In the genomic region with DNA sequence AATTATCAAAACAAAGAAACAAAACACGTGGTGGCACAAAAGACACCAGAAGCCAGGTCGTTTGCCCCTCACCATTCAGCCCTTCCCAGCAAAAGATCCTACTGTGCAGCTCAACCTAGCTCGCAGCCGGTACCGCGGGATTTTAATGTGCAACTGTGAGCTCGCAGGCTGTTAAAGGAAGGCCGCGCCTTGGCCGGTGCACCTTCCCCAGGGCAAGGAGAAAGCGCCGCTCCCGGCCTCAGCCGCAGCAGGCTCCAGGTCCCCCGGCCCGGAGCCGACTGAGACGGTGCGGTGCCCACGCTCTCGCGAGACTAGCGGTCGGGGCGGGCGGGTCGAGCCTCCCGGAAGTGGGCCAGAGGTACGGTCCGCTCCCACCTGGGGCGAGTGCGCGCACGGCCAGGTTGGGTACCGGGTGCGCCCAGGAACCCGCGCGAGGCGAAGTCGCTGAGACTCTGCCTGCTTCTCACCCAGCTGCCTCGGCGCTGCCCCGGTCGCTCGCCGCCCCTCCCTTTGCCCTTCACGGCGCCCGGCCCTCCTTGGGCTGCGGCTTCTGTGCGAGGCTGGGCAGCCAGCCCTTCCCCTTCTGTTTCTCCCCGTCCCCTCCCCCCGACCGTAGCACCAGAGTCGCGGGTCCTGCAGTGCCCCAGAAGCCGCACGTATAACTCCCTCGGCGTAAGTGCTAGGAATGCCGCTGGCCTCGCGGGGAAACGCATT, we compare ENCODE assay signal across 1 cellular context.
TF ChIP-seq lines count a peak whose summit lies in the region.

A gene (plus strand): TSS at position 618 of the 714 bp plus-strand sequence. CDS start 682 bp downstream, outside the sequence.

TF ChIP-seq in K562, 482 proteins besides CTCF, POLR2A, EP300 and RAD21 (continued from another document and continues in another):
- TF ChIP-seq, protein P1, sequence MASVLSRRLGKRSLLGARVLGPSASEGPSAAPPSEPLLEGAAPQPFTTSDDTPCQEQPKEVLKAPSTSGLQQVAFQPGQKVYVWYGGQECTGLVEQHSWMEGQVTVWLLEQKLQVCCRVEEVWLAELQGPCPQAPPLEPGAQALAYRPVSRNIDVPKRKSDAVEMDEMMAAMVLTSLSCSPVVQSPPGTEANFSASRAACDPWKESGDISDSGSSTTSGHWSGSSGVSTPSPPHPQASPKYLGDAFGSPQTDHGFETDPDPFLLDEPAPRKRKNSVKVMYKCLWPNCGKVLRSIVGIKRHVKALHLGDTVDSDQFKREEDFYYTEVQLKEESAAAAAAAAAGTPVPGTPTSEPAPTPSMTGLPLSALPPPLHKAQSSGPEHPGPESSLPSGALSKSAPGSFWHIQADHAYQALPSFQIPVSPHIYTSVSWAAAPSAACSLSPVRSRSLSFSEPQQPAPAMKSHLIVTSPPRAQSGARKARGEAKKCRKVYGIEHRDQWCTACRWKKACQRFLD (CRISPR knock-in tag; IDR thresholded peaks at IDR 0.05): peak; percentile 21; the same call in 1 of the 2 replicates
- no peak for TF ChIP-seq SMC3 (conservative IDR thresholded peaks at IDR 0.05; ENCODE audit: insufficient read depth, low read depth, low read length)
- peak; percentile 95 for TF ChIP-seq PHF8 (IDR thresholded peaks at IDR 0.05; ENCODE audit: borderline replicate concordance, low read length)
- TF ChIP-seq ZNF75A (CRISPR knock-in tag; IDR thresholded peaks at IDR 0.05): no peak
- no peak for TF ChIP-seq ZFPM2 (CRISPR knock-in tag; IDR thresholded peaks at IDR 0.05)
- no peak for TF ChIP-seq ZNF695 (CRISPR knock-in tag; IDR thresholded peaks at IDR 0.05)
- TF ChIP-seq, protein P2, sequence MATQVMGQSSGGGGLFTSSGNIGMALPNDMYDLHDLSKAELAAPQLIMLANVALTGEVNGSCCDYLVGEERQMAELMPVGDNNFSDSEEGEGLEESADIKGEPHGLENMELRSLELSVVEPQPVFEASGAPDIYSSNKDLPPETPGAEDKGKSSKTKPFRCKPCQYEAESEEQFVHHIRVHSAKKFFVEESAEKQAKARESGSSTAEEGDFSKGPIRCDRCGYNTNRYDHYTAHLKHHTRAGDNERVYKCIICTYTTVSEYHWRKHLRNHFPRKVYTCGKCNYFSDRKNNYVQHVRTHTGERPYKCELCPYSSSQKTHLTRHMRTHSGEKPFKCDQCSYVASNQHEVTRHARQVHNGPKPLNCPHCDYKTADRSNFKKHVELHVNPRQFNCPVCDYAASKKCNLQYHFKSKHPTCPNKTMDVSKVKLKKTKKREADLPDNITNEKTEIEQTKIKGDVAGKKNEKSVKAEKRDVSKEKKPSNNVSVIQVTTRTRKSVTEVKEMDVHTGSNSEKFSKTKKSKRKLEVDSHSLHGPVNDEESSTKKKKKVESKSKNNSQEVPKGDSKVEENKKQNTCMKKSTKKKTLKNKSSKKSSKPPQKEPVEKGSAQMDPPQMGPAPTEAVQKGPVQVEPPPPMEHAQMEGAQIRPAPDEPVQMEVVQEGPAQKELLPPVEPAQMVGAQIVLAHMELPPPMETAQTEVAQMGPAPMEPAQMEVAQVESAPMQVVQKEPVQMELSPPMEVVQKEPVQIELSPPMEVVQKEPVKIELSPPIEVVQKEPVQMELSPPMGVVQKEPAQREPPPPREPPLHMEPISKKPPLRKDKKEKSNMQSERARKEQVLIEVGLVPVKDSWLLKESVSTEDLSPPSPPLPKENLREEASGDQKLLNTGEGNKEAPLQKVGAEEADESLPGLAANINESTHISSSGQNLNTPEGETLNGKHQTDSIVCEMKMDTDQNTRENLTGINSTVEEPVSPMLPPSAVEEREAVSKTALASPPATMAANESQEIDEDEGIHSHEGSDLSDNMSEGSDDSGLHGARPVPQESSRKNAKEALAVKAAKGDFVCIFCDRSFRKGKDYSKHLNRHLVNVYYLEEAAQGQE (CRISPR knock-in tag; IDR thresholded peaks at IDR 0.05; ENCODE audit: low read depth): peak; percentile 61; the same call in 1 of the 2 replicates
- peak; percentile 71 for TF ChIP-seq TBP (optimal IDR thresholded peaks at IDR 0.05; ENCODE audit: low read depth, low read length)
- TF ChIP-seq ZNF274 (IDR thresholded peaks at IDR 0.05; ENCODE audit: borderline replicate concordance, low read depth, low read length): no peak
- no peak for TF ChIP-seq SMAD1 (IDR thresholded peaks at IDR 0.05; ENCODE audit: low read depth, low read length, partially characterized antibody)
- TF ChIP-seq ZEB2 (IDR thresholded peaks at IDR 0.05): peak; percentile 33; the same call in 1 of the 2 replicates
- TF ChIP-seq, protein P3, sequence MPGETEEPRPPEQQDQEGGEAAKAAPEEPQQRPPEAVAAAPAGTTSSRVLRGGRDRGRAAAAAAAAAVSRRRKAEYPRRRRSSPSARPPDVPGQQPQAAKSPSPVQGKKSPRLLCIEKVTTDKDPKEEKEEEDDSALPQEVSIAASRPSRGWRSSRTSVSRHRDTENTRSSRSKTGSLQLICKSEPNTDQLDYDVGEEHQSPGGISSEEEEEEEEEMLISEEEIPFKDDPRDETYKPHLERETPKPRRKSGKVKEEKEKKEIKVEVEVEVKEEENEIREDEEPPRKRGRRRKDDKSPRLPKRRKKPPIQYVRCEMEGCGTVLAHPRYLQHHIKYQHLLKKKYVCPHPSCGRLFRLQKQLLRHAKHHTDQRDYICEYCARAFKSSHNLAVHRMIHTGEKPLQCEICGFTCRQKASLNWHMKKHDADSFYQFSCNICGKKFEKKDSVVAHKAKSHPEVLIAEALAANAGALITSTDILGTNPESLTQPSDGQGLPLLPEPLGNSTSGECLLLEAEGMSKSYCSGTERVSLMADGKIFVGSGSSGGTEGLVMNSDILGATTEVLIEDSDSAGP (CRISPR knock-in tag; IDR thresholded peaks at IDR 0.05): no peak
- TF ChIP-seq JUND (IDR thresholded peaks at IDR 0.05; ENCODE audit: borderline replicate concordance, low read depth, low read length): no peak
- peak; percentile 27; the same call in 1 of the 3 replicates for TF ChIP-seq JUND (tag; IDR thresholded peaks at IDR 0.05; ENCODE audit: borderline replicate concordance, low read depth, low read length)
- TF ChIP-seq ELF1 (tag; IDR thresholded peaks at IDR 0.05): peak; percentile 95
- 0 out of 2 replicates have a peak, but pooled peaks have one; percentile 25 for TF ChIP-seq BCOR (IDR thresholded peaks at IDR 0.05)
- TF ChIP-seq, protein P4, sequence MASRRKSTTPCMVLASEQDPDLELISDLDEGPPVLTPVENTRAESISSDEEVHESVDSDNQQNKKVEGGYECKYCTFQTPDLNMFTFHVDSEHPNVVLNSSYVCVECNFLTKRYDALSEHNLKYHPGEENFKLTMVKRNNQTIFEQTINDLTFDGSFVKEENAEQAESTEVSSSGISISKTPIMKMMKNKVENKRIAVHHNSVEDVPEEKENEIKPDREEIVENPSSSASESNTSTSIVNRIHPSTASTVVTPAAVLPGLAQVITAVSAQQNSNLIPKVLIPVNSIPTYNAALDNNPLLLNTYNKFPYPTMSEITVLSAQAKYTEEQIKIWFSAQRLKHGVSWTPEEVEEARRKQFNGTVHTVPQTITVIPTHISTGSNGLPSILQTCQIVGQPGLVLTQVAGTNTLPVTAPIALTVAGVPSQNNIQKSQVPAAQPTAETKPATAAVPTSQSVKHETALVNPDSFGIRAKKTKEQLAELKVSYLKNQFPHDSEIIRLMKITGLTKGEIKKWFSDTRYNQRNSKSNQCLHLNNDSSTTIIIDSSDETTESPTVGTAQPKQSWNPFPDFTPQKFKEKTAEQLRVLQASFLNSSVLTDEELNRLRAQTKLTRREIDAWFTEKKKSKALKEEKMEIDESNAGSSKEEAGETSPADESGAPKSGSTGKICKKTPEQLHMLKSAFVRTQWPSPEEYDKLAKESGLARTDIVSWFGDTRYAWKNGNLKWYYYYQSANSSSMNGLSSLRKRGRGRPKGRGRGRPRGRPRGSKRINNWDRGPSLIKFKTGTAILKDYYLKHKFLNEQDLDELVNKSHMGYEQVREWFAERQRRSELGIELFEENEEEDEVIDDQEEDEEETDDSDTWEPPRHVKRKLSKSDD (conservative IDR thresholded peaks at IDR 0.05; ENCODE audit: low read length): peak; percentile 46; the same call in 1 of the 2 replicates
- TF ChIP-seq, protein P5, sequence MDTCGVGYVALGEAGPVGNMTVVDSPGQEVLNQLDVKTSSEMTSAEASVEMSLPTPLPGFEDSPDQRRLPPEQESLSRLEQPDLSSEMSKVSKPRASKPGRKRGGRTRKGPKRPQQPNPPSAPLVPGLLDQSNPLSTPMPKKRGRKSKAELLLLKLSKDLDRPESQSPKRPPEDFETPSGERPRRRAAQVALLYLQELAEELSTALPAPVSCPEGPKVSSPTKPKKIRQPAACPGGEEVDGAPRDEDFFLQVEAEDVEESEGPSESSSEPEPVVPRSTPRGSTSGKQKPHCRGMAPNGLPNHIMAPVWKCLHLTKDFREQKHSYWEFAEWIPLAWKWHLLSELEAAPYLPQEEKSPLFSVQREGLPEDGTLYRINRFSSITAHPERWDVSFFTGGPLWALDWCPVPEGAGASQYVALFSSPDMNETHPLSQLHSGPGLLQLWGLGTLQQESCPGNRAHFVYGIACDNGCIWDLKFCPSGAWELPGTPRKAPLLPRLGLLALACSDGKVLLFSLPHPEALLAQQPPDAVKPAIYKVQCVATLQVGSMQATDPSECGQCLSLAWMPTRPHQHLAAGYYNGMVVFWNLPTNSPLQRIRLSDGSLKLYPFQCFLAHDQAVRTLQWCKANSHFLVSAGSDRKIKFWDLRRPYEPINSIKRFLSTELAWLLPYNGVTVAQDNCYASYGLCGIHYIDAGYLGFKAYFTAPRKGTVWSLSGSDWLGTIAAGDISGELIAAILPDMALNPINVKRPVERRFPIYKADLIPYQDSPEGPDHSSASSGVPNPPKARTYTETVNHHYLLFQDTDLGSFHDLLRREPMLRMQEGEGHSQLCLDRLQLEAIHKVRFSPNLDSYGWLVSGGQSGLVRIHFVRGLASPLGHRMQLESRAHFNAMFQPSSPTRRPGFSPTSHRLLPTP (IDR thresholded peaks at IDR 0.05; ENCODE audit: borderline replicate concordance, extremely low read depth, insufficient read length): no peak
- TF ChIP-seq, protein P6, sequence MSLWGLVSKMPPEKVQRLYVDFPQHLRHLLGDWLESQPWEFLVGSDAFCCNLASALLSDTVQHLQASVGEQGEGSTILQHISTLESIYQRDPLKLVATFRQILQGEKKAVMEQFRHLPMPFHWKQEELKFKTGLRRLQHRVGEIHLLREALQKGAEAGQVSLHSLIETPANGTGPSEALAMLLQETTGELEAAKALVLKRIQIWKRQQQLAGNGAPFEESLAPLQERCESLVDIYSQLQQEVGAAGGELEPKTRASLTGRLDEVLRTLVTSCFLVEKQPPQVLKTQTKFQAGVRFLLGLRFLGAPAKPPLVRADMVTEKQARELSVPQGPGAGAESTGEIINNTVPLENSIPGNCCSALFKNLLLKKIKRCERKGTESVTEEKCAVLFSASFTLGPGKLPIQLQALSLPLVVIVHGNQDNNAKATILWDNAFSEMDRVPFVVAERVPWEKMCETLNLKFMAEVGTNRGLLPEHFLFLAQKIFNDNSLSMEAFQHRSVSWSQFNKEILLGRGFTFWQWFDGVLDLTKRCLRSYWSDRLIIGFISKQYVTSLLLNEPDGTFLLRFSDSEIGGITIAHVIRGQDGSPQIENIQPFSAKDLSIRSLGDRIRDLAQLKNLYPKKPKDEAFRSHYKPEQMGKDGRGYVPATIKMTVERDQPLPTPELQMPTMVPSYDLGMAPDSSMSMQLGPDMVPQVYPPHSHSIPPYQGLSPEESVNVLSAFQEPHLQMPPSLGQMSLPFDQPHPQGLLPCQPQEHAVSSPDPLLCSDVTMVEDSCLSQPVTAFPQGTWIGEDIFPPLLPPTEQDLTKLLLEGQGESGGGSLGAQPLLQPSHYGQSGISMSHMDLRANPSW (CRISPR knock-in tag; IDR thresholded peaks at IDR 0.05): 0 out of 2 replicates have a peak, but pooled peaks have one; percentile 49
- TF ChIP-seq NCOR1 (IDR thresholded peaks at IDR 0.05): no peak
- peak; percentile 79 for TF ChIP-seq TAF1 (IDR thresholded peaks at IDR 0.05; ENCODE audit: control insufficient read depth, extremely low read depth, insufficient read depth, low read length, severe bottlenecking)
- no peak for TF ChIP-seq SOX6 (IDR thresholded peaks at IDR 0.05)
- no peak for TF ChIP-seq MCM7 (IDR thresholded peaks at IDR 0.05)
- TF ChIP-seq ARHGAP35 (IDR thresholded peaks at IDR 0.05; ENCODE audit: partially characterized antibody): peak; percentile 85
- 0 out of 2 replicates have a peak, but pooled peaks have one; percentile 48 for TF ChIP-seq NFRKB (IDR thresholded peaks at IDR 0.05; ENCODE audit: low read depth)
- no peak for TF ChIP-seq U2AF2 (optimal IDR thresholded peaks at IDR 0.05; ENCODE audit: low read depth, low read length)
- no peak for TF ChIP-seq KDM2B (CRISPR knock-in tag; IDR thresholded peaks at IDR 0.05)
- TF ChIP-seq TAF15 (IDR thresholded peaks at IDR 0.05; ENCODE audit: low read depth, low read length): no peak
- peak; percentile 64 for TF ChIP-seq TAF9B (IDR thresholded peaks at IDR 0.05; ENCODE audit: partially characterized antibody)
- TF ChIP-seq GATAD2B (IDR thresholded peaks at IDR 0.05; ENCODE audit: borderline replicate concordance): no peak
- no peak for TF ChIP-seq PRPF4 (IDR thresholded peaks at IDR 0.05; ENCODE audit: insufficient read depth, low read depth, low read length, poor library complexity, severe bottlenecking)
- no peak for TF ChIP-seq JUN (IDR thresholded peaks at IDR 0.05; ENCODE audit: borderline replicate concordance, low read depth, low read length)
- peak; percentile 86; the same call in 1 of the 2 replicates for TF ChIP-seq JUN (CRISPR knock-in tag; IDR thresholded peaks at IDR 0.05; ENCODE audit: borderline replicate concordance)
- no peak for TF ChIP-seq ZNF311 (CRISPR knock-in tag; IDR thresholded peaks at IDR 0.05)
- TF ChIP-seq HMGN3 (IDR thresholded peaks at IDR 0.05; ENCODE audit: borderline replicate concordance, extremely low read depth, insufficient read length, low read depth, low read length): peak; percentile 69
- TF ChIP-seq GATAD2A (IDR thresholded peaks at IDR 0.05): no peak; the same call in 1 of the 2 replicates
- TF ChIP-seq ELF2 (CRISPR knock-in tag; IDR thresholded peaks at IDR 0.05): peak; percentile 97
- TF ChIP-seq, protein P7, sequence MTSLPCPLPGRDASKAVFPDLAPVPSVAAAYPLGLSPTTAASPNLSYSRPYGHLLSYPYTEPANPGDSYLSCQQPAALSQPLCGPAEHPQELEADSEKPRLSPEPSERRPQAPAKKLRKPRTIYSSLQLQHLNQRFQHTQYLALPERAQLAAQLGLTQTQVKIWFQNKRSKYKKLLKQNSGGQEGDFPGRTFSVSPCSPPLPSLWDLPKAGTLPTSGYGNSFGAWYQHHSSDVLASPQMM (CRISPR knock-in tag; IDR thresholded peaks at IDR 0.05): no peak
- TF ChIP-seq ZNF324 (CRISPR knock-in tag; IDR thresholded peaks at IDR 0.05): no peak
- TF ChIP-seq ZNF23 (CRISPR knock-in tag; IDR thresholded peaks at IDR 0.05): no peak
- no peak for TF ChIP-seq PYGO2 (tag; IDR thresholded peaks at IDR 0.05)
- TF ChIP-seq, protein P8, sequence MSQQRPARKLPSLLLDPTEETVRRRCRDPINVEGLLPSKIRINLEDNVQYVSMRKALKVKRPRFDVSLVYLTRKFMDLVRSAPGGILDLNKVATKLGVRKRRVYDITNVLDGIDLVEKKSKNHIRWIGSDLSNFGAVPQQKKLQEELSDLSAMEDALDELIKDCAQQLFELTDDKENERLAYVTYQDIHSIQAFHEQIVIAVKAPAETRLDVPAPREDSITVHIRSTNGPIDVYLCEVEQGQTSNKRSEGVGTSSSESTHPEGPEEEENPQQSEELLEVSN (IDR thresholded peaks at IDR 0.05; ENCODE audit: borderline replicate concordance in 1 of 2, extremely low read depth in 1 of 2, insufficient read depth in 1 of 2, insufficient read length in 1 of 2, low read depth in 1 of 2, low read length in 1 of 2, poor library complexity in 1 of 2, severe bottlenecking in 1 of 2): peak; percentile 50 to 51
- TF ChIP-seq FOXA3 (CRISPR knock-in tag; conservative IDR thresholded peaks at IDR 0.05 in 1 of 2, IDR thresholded peaks at IDR 0.05 in 1 of 2): peak in 1 of 2 experiments; percentile 74; a peak in 2 of 4 replicates
- TF ChIP-seq MAZ (CRISPR knock-in tag; conservative IDR thresholded peaks at IDR 0.05 in 1 of 2, IDR thresholded peaks at IDR 0.05 in 1 of 2): peak; percentile 85 to 94
- peak; percentile 93 for TF ChIP-seq L3MBTL2 (IDR thresholded peaks at IDR 0.05)
- TF ChIP-seq GABPB2 (CRISPR knock-in tag; conservative IDR thresholded peaks at IDR 0.05): no peak
- TF ChIP-seq CXXC5 (CRISPR knock-in tag; IDR thresholded peaks at IDR 0.05): peak; percentile 84
